ENCODE assay signal across 8 cellular contexts in the genomic region with DNA sequence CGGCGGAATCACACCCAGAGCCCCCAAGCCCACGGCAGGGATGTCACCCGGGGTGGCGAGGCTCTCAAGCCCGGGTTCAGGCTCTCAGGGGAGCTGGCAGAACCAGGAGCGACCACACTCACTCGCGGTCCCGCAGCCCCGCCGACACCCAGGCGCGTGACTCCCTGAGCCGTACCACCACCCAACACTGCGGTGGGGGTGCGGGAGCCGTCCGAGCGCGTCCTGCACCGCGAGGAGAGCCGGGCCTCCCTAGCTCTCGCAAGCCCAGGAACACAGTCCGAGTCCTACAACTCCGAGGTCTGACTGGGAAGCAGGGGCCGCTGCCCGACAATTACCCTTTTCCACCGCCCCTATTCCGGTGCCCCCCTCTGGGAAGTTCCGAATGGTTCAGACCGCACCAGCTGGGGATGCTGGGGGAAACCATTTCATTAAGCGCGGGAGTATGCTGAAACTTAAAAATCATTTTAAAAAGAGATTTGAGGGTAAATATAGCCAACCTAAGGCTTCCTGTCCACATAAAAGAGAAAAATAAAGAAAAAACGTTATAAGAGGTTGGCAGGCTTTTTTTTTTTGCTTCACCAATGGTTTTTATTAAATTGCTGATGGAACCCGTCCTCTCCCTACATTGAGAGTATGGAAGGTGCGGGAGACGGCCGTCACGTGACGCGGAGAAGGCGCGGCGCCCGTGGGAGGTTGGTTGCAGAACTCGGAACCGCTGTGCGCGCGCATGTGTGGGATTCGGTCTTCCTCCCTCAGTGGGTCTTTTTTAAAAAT. TPM values are rescaled to one million over a fixed set of nuclear protein-coding genes. Genes with fewer than 3 reads are reported as not detected.
DNase-seq lines count a peak whose midpoint lies in the region; ATAC-seq and TF ChIP-seq lines count a peak whose summit lies in the region.

A gene with protein sequence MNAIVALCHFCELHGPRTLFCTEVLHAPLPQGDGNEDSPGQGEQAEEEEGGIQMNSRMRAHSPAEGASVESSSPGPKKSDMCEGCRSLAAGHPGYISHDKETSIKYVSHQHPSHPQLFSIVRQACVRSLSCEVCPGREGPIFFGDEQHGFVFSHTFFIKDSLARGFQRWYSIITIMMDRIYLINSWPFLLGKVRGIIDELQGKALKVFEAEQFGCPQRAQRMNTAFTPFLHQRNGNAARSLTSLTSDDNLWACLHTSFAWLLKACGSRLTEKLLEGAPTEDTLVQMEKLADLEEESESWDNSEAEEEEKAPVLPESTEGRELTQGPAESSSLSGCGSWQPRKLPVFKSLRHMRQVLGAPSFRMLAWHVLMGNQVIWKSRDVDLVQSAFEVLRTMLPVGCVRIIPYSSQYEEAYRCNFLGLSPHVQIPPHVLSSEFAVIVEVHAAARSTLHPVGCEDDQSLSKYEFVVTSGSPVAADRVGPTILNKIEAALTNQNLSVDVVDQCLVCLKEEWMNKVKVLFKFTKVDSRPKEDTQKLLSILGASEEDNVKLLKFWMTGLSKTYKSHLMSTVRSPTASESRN (minus strand): TSS at position 143 of the 774 bp plus-strand sequence. CDS start 9,031 bp downstream, outside the sequence.

- peaks cover 27% of the 10 kb centered on the region for H3K4me1 Mint-ChIP-seq in dendritic cell treated with granulocyte-macrophage colony-stimulating factor and Interleukin-4, amounts not matched to agents 40 ng/mL and 50 ng/mL, for 4 days (ENCODE audit: low read depth)

- H3K4me3 Mint-ChIP-seq in dendritic cell treated with granulocyte-macrophage colony-stimulating factor and Interleukin-4, amounts not matched to agents 40 ng/mL and 50 ng/mL, for 4 days: peak within 1 kb of the TSS; percentile 99

- H3K27ac ChIP-seq in left lung: peak within 1 kb of the TSS; percentile 94 to 97

- peak within 1 kb of the TSS; percentile 99 for H3K27ac Mint-ChIP-seq in dendritic cell treated with granulocyte-macrophage colony-stimulating factor and Interleukin-4, amounts not matched to agents 40 ng/mL and 50 ng/mL, for 4 days

- no peaks in the 10 kb centered on the region for H3K9me3 Mint-ChIP-seq in dendritic cell treated with granulocyte-macrophage colony-stimulating factor and Interleukin-4, amounts not matched to agents 40 ng/mL and 50 ng/mL, for 4 days

- no peaks in the 10 kb centered on the region for H3K9me3 ChIP-seq in left lung

- ATAC-seq in GM19328 (IDR thresholded peaks at IDR 0.05; ENCODE audit: unreplicated experiment) (peak; percentile 82), HG03469 (IDR thresholded peaks at IDR 0.05; ENCODE audit: unreplicated experiment) (peak; percentile 52), left lung (peak; percentile 94)

- no peaks in the 10 kb centered on the region for H3K27me3 ChIP-seq in left lung

- peaks cover 9 to 33% of the 10 kb centered on the region in 2 donors for H3K4me1 ChIP-seq in left lung

- no peaks in the 10 kb centered on the region for H3K27me3 Mint-ChIP-seq in dendritic cell treated with granulocyte-macrophage colony-stimulating factor and Interleukin-4, amounts not matched to agents 40 ng/mL and 50 ng/mL, for 4 days

- peak within 1 kb of the TSS; percentile 79 to 99 for H3K4me3 ChIP-seq in left lung

- intact Hi-C loops in dendritic cell treated with granulocyte-macrophage colony-stimulating factor and Interleukin-4, amounts not matched to agents 40 ng/mL and 50 ng/mL, for 4 days (cut with micrococcal nuclease): loop anchor here (1.0 to 5.0 kb wide), 2 partner anchors 44 to 235 kb away; a partner anchor contains a TSS
- intact Hi-C loops in left lung (cut with DNase I): no loop called here

- peaks cover 34% of the 10 kb centered on the region for H3K36me3 Mint-ChIP-seq in dendritic cell treated with granulocyte-macrophage colony-stimulating factor and Interleukin-4, amounts not matched to agents 40 ng/mL and 50 ng/mL, for 4 days (ENCODE audit: low read depth)

- DNase-seq in C1 segment of cervical spinal cord (lab: John Stamatoyannopoulos, UW) (peak; percentile 39 to 95 (median 81)), NCI-H69 (lab: John Stamatoyannopoulos, UW) (peak; percentile 87), left lung (peak; percentile 93 to 98)
- peak; percentile 80 to 81 for DNase-seq in activated CD4-positive, alpha-beta T cell treated with anti-CD3 and anti-CD28 coated beads, Interleukin-2, amount 50 U/mL, for 24 hours (ENCODE audit: low read depth in 1 of 2, low spot score in 1 of 2)
- DNase-seq in stimulated activated CD4-positive, alpha-beta T cell treated with anti-CD3 and anti-CD28 coated beads, Interleukin-2, amount 100 ng/mL, for 4 hours (ENCODE audit: low read depth): peak; percentile 90

- H3K36me3 ChIP-seq in left lung: peaks cover 0 to 10% of the 10 kb centered on the region in 2 donors

- no peak for TF ChIP-seq CTCF in left lung (IDR thresholded peaks at IDR 0.05)

RNA-seq across cellular contexts. Expression of the gene that starts here (rescaled TPM):
- 10 to 100 TPM; 73.4 to 80.1 TPM for total RNA-seq in left lung

Comparison
In these comparisons a context has a peak if more than half of its experiments do, and no peak if none do; other contexts are left out.
1. Peak in every context shown above with its lines: DNase-seq, ATAC-seq, H3K4me3 ChIP-seq and H3K27ac ChIP-seq.